15 cellular contexts compared by ENCODE assay signal in genomic region chr13:113350065-113350937, GRCh38. TPM values are rescaled to one million over a fixed set of nuclear protein-coding genes. Genes with fewer than 3 reads are reported as not detected.
DNase-seq lines count a peak whose midpoint lies in the region; ATAC-seq, FAIRE-seq and TF ChIP-seq lines count a peak whose summit lies in the region.
"Had no signal": no experiment of that assay in that cellular context is flagged by ENCODE, and none has a peak within 500 bp of the region (broad histone marks: within the 10 kb centered on the region; RNA-seq: fewer than 3 reads in every experiment).

No MANE protein-coding gene starts in this region.

- WGBS in HepG2 (ENCODE audit: low lambda C conversion rate) = 95% methylated on average over 23 of the region's 32 CpGs
- WGBS in right lobe of liver (ENCODE audit: insufficient coverage, low coverage, low lambda C conversion rate, missing lambda C conversion rate) = 80% methylated on average over 3 of the region's 32 CpGs

- FAIRE-seq in HepG2 (lab: Jason Lieb, UNC) (no peak), keratinocyte (lab: Jason Lieb, UNC) (peak; percentile 81)

- TF ChIP-seq RAD21 in HepG2 (CRISPR knock-in tag; IDR thresholded peaks at IDR 0.05) = 0 out of 2 replicates have a peak, but pooled peaks have one; percentile 27

- H3K9ac ChIP-seq in HepG2 (ENCODE audit: insufficient read depth, low read depth, low read length) = no peak overlapping the region
- no peak overlapping the region for H3K9ac ChIP-seq in keratinocyte (ENCODE audit: control insufficient read depth, extremely low read depth, insufficient read depth, low read length)

- 0 out of 2 replicates have a peak, but pooled peaks cover 4% of the 10 kb centered on the region for H4K20me1 ChIP-seq in HepG2 (ENCODE audit: insufficient read depth, low read length)
- no peaks in the 10 kb centered on the region for H4K20me1 ChIP-seq in keratinocyte (ENCODE audit: control insufficient read depth, extremely low read depth, insufficient read depth, low read length)

- TF ChIP-seq EP300 in HepG2 (IDR thresholded peaks at IDR 0.05; ENCODE audit: low read depth in 2 of 2, low read length in 2 of 2) = no peak
- no peak for TF ChIP-seq EP300 in HepG2 (CRISPR knock-in tag; IDR thresholded peaks at IDR 0.05; ENCODE audit: borderline replicate concordance)

- peaks cover 23 to 60% of the 10 kb centered on the region in 2 experiments for H3K36me3 ChIP-seq in HepG2 (replicated peaks in 1 of 2; ENCODE audit: control insufficient read depth in 1 of 2, insufficient read depth in 2 of 2, low read length in 2 of 2)
- peaks cover 0 to 59% (median 1%) of the 10 kb centered on the region in 4 donors for H3K36me3 ChIP-seq in right lobe of liver
- peaks cover 2 to 4% of the 10 kb centered on the region in 2 experiments for H3K36me3 ChIP-seq in keratinocyte (ENCODE audit: control insufficient read depth in 2 of 2, extremely low read depth in 1 of 2, insufficient read depth in 2 of 2, low read length in 2 of 2)

- H3K9me3 ChIP-seq in HepG2 (ENCODE audit: low read length) = no peaks in the 10 kb centered on the region
- H3K9me3 ChIP-seq in right lobe of liver = no peaks in the 10 kb centered on the region
- H3K9me3 ChIP-seq in keratinocyte (ENCODE audit: control insufficient read depth, low read depth, low read length) = peaks cover 2% of the 10 kb centered on the region
- H3K9me3 ChIP-seq: gastroesophageal sphincter had no signal

- no peaks in the 10 kb centered on the region for H3K9me1 ChIP-seq in keratinocyte (ENCODE audit: control insufficient read depth, extremely low read depth, insufficient read depth, low read length)

- DNase-seq in HepG2 (ENCODE audit: low spot score) (peak; percentile 20), right lobe of liver (no peak), RPMI8226 (peak; percentile 34), keratinocyte (ENCODE audit: low read depth, low spot score) (peak; percentile 68), HuH-7 (ENCODE audit: low spot score) (no peak), NCI-H146 treated with DMSO at 0.1 percent for 48 hours (lab: John Stamatoyannopoulos, UW; ENCODE audit: unreplicated experiment) (no peak)
- no peak for DNase-seq in activated naive CD4-positive, alpha-beta T cell treated with anti-CD3 and anti-CD28 coated beads, Interleukin-2, amount 50 U/mL, for 16 hours
- DNase-seq: activated CD4-positive, alpha-beta T cell treated with anti-CD3 and anti-CD28 coated beads, Interleukin-2, amount 50 U/mL, for 1 hour; effector memory CD4-positive, alpha-beta T cell; NCI-H2029; stomach had no signal

- H3K27ac ChIP-seq in HepG2 (ENCODE audit: extremely low read length, insufficient read depth, low read length) (no peak overlapping the region), right lobe of liver (no peak overlapping the region), keratinocyte (ENCODE audit: control insufficient read depth, insufficient read depth, low read length) (no peak overlapping the region)
- H3K27ac ChIP-seq: gastroesophageal sphincter, stomach had no signal

- H3K4me2 ChIP-seq in HepG2 (ENCODE audit: low read depth, low read length) (no peak overlapping the region), keratinocyte (ENCODE audit: control insufficient read depth, extremely low read depth, insufficient read depth, low read depth, low read length) (peak overlapping the region; percentile 51)

- TF ChIP-seq POLR2A in HepG2 (IDR thresholded peaks at IDR 0.05; ENCODE audit: insufficient read depth in 1 of 2, low read depth in 2 of 2, low read length in 2 of 2) (0 out of 4 replicates have a peak, but pooled peaks of 1 of the 2 experiments have one; percentile 4), right lobe of liver (IDR thresholded peaks at IDR 0.05) (no peak)

- dilution Hi-C loops in keratinocyte (cut with MboI; ENCODE audit: extremely low pct_ligation_motif_present, low sequenced_read_pairs) = no loop called here

- H3K27me3 ChIP-seq in HepG2 (ENCODE audit: control insufficient read depth in 1 of 2, insufficient read depth in 2 of 2, low read length in 2 of 2) (no peaks in the 10 kb centered on the region), right lobe of liver (no peaks in the 10 kb centered on the region), keratinocyte (ENCODE audit: control insufficient read depth, extremely low read depth, insufficient read depth, low read length) (no peaks in the 10 kb centered on the region)
- H3K27me3 ChIP-seq: gastroesophageal sphincter, stomach had no signal

- no TSS peak for BruUV-seq in HepG2 (replicated peaks; lab: Mats Ljungman, UMichigan)

- ATAC-seq in HepG2 (peak; percentile 63), right lobe of liver (no peak), GM18870 (IDR thresholded peaks at IDR 0.05; ENCODE audit: unreplicated experiment) (no peak)
- ATAC-seq: gastroesophageal sphincter had no signal

- in situ Hi-C loops in HepG2 (cut with HindIII; ENCODE audit: extremely low pct_ligation_motif_present, low pct_unique_long_range_greater_than_20kb) = no loop called here

- H3K4me3 ChIP-seq in HepG2 (replicated peaks in 1 of 3; ENCODE audit: insufficient read depth in 1 of 3, low read depth in 2 of 3, low read length in 3 of 3) (no peak overlapping the region), right lobe of liver (no peak overlapping the region), keratinocyte (ENCODE audit: control insufficient read depth in 2 of 3, extremely low read depth in 1 of 3, insufficient read depth in 2 of 3, low read depth in 1 of 3, low read length in 3 of 3) (no peak overlapping the region)
- H3K4me3 ChIP-seq: gastroesophageal sphincter, stomach had no signal

- TF ChIP-seq CTCF in HepG2 (CRISPR knock-in tag; IDR thresholded peaks at IDR 0.05) = peak; percentile 36; the same call in 1 of the 2 replicates
- TF ChIP-seq CTCF in right lobe of liver (IDR thresholded peaks at IDR 0.05) = no peak
- TF ChIP-seq CTCF in keratinocyte (optimal IDR thresholded peaks at IDR 0.05 in 1 of 3, IDR thresholded peaks at IDR 0.05 in 1 of 3, conservative IDR thresholded peaks at IDR 0.05 in 1 of 3; ENCODE audit: extremely low read depth in 1 of 3, insufficient read depth in 2 of 3, low read length in 3 of 3) = peak in 2 of 3 experiments; percentile 44 to 62

- no peak overlapping the region for H2AFZ ChIP-seq in HepG2 (ENCODE audit: low read length)
- peak overlapping the region; percentile 71 for H2AFZ ChIP-seq in keratinocyte (ENCODE audit: control insufficient read depth, low read length)

- POLR2A ChIA-PET in HepG2 (lab: Yijun Ruan, JAX) = interaction anchor here (0.9 kb wide), 1 partner anchor 46 kb away, joined by 3 read pairs; no protein-coding TSS in a partner anchor

- no peaks in the 10 kb centered on the region for H3K4me1 ChIP-seq in HepG2 (ENCODE audit: insufficient read depth, low read length)
- no peaks in the 10 kb centered on the region for H3K4me1 ChIP-seq in right lobe of liver
- H3K4me1 ChIP-seq in keratinocyte (ENCODE audit: control insufficient read depth, extremely low read depth, insufficient read depth, low read length) = peaks cover 10% of the 10 kb centered on the region
- H3K4me1 ChIP-seq: gastroesophageal sphincter, stomach had no signal

- intact Hi-C loops in HepG2 (cut with micrococcal nuclease; ENCODE audit: unreplicated experiment) = no loop called here
- intact Hi-C loops in right lobe of liver (cut with DNase I) = no loop called here

- CTCF ChIA-PET in HepG2 (lab: Yijun Ruan, JAX; ENCODE audit: low intra/inter-chr PET ratio, low total read pairs) = interaction anchor here (1.2 kb wide), 1 partner anchor 43 kb away, joined by 4 read pairs; no protein-coding TSS in a partner anchor

- H3K79me2 ChIP-seq in HepG2 (ENCODE audit: insufficient read depth, low read length) (no peaks in the 10 kb centered on the region), keratinocyte (ENCODE audit: control insufficient read depth, insufficient read depth, low read length) (no peaks in the 10 kb centered on the region)

RNA-seq across cellular contexts. Expression of gene GRTP1, which starts 13.6 kb away (rescaled TPM):
- total RNA-seq in HepG2 (2016; rRNA removed; fragmentation: Illumina TruSeq; extraction: Trizol) (30.3 and 30.8 TPM in 2 replicates), right lobe of liver (10 to 100 TPM; 18.5 to 41.3 (median 30.8) TPM)
- total RNA-seq in HepG2 (2016; cell fraction: cytosol; rRNA removed; fragmentation: Illumina TruSeq; extraction: Trizol; ENCODE audit: low read depth) = 17.7 and 18.0 TPM in 2 replicates
- total RNA-seq in HepG2 (2016; cell fraction: insoluble cytoplasmic fraction; rRNA removed; fragmentation: Illumina TruSeq; extraction: Trizol) = 26.5 and 33.7 TPM in 2 replicates
- 27.8 and 29.0 TPM in 2 replicates for total RNA-seq in HepG2 (2016; cell fraction: membrane; rRNA removed; fragmentation: Illumina TruSeq; extraction: Trizol)
- total RNA-seq in HepG2 (2016; cell fraction: nucleus; rRNA removed; fragmentation: Illumina TruSeq; extraction: Trizol) = 23.1 and 27.9 TPM in 2 replicates
- polyA plus RNA-seq in HepG2 (2011; rRNA removed) (40.5 and 40.6 TPM in 2 replicates), keratinocyte (2.8 to 5.2 TPM (median 2.8 TPM) in 3 replicates)
- polyA plus RNA-seq in HepG2 (2011; cell fraction: cytosol; rRNA removed) = 37.5 and 37.6 TPM in 2 replicates
- polyA plus RNA-seq in HepG2 (2011; cell fraction: nucleus; rRNA removed) = 59.1 and 60.0 TPM in 2 replicates
- 34.3 and 37.7 TPM in 2 replicates for polyA plus RNA-seq in HepG2 (2012)
- polyA plus RNA-seq in HepG2 (2016; cell fraction: cytosol; fragmentation: Illumina TruSeq; extraction: Trizol; ENCODE audit: low read depth) = 20.4 and 24.5 TPM in 2 replicates
- 35.9 and 37.1 TPM in 2 replicates for polyA plus RNA-seq in HepG2 (2016; cell fraction: insoluble cytoplasmic fraction; fragmentation: Illumina TruSeq; extraction: Trizol; ENCODE audit: low read depth)
- 24.9 and 27.8 TPM in 2 replicates for polyA plus RNA-seq in HepG2 (2016; cell fraction: membrane; fragmentation: Illumina TruSeq; extraction: Trizol; ENCODE audit: low read depth)
- polyA plus RNA-seq in HepG2 (2016; cell fraction: nucleus; fragmentation: Illumina TruSeq; extraction: Trizol; ENCODE audit: insufficient read depth, low read depth) = 54.4 and 56.0 TPM in 2 replicates
- polyA minus RNA-seq in HepG2 (2011; rRNA and poly(A)+ RNA removed; ENCODE audit: low replicate concordance) = 6.8 and 20.0 TPM in 2 replicates
- polyA minus RNA-seq in HepG2 (2011; cell fraction: cytosol; rRNA and poly(A)+ RNA removed) = 21.8 and 23.7 TPM in 2 replicates
- polyA minus RNA-seq in HepG2 (2011; cell fraction: nucleus; rRNA and poly(A)+ RNA removed) = 23.2 and 26.8 TPM in 2 replicates
- polyA plus RNA-seq in keratinocyte (2011; ENCODE audit: low read depth) = 2.2 TPM
- 2.8 and 2.9 TPM in 2 replicates for polyA plus RNA-seq in keratinocyte (2011; cell fraction: cytosol; rRNA removed)
- polyA plus RNA-seq in keratinocyte (2011; cell fraction: nucleus; rRNA removed) = 3.6 and 5.5 TPM in 2 replicates
- polyA plus RNA-seq in keratinocyte (2012; ENCODE audit: low replicate concordance) = 4.0 and 5.8 TPM in 2 replicates
- 0.96 to 3.3 TPM (median 1.8 TPM) in 3 replicates for polyA minus RNA-seq in keratinocyte
- 2.9 TPM for polyA minus RNA-seq in keratinocyte (2011; cell fraction: cytosol; rRNA and poly(A)+ RNA removed)
- 1.2 and 1.9 TPM in 2 replicates for polyA minus RNA-seq in keratinocyte (2011; cell fraction: nucleus; rRNA and poly(A)+ RNA removed)
- total RNA-seq: activated T-helper 2 cell treated with anti-CD3 and anti-CD28 coated beads, Interferon-gamma antibody, Interleukin-2, Interleukin-4, amounts not matched to agents 10 μg/mL and 5 μg/mL and 100 μg/mL, durations not matched to agents 14 hours and 24 hours and 36 hours had no signal
- polyA plus RNA-seq: IgD-negative memory B cell had no signal

RNA-seq across cellular contexts. Expression of gene LAMP1, which starts 53.3 kb away (rescaled TPM):
- total RNA-seq in HepG2 (2016; rRNA removed; fragmentation: Illumina TruSeq; extraction: Trizol) (33.2 and 112 TPM in 2 replicates), right lobe of liver (100 to 1,000 TPM; 154 to 233 (median 197) TPM)
- total RNA-seq in HepG2 (2016; cell fraction: cytosol; rRNA removed; fragmentation: Illumina TruSeq; extraction: Trizol; ENCODE audit: low read depth) = 10.9 and 12.4 TPM in 2 replicates
- 28.0 and 117 TPM in 2 replicates for total RNA-seq in HepG2 (2016; cell fraction: insoluble cytoplasmic fraction; rRNA removed; fragmentation: Illumina TruSeq; extraction: Trizol)
- 16.4 and 16.7 TPM in 2 replicates for total RNA-seq in HepG2 (2016; cell fraction: membrane; rRNA removed; fragmentation: Illumina TruSeq; extraction: Trizol)
- total RNA-seq in HepG2 (2016; cell fraction: nucleus; rRNA removed; fragmentation: Illumina TruSeq; extraction: Trizol) = 71.7 and 83.9 TPM in 2 replicates
- polyA plus RNA-seq in HepG2 (2011; rRNA removed) (103 TPM in 2 replicates), keratinocyte (202 to 251 TPM (median 232 TPM) in 3 replicates)
- polyA plus RNA-seq in HepG2 (2011; cell fraction: cytosol; rRNA removed) = 54.8 and 61.5 TPM in 2 replicates
- 64.5 and 68.1 TPM in 2 replicates for polyA plus RNA-seq in HepG2 (2011; cell fraction: nucleus; rRNA removed)
- polyA plus RNA-seq in HepG2 (2012) = 94.8 and 95.4 TPM in 2 replicates
- 8.2 and 8.9 TPM in 2 replicates for polyA plus RNA-seq in HepG2 (2016; cell fraction: cytosol; fragmentation: Illumina TruSeq; extraction: Trizol; ENCODE audit: low read depth)
- polyA plus RNA-seq in HepG2 (2016; cell fraction: insoluble cytoplasmic fraction; fragmentation: Illumina TruSeq; extraction: Trizol; ENCODE audit: low read depth) = 42.2 and 53.5 TPM in 2 replicates
- polyA plus RNA-seq in HepG2 (2016; cell fraction: membrane; fragmentation: Illumina TruSeq; extraction: Trizol; ENCODE audit: low read depth) = 14.6 and 17.0 TPM in 2 replicates
- polyA plus RNA-seq in HepG2 (2016; cell fraction: nucleus; fragmentation: Illumina TruSeq; extraction: Trizol; ENCODE audit: insufficient read depth, low read depth) = 165 and 182 TPM in 2 replicates
- polyA minus RNA-seq in HepG2 (2011; rRNA and poly(A)+ RNA removed; ENCODE audit: low replicate concordance) = 78.2 and 92.0 TPM in 2 replicates
- polyA minus RNA-seq in HepG2 (2011; cell fraction: cytosol; rRNA and poly(A)+ RNA removed) = 54.9 and 61.7 TPM in 2 replicates
- polyA minus RNA-seq in HepG2 (2011; cell fraction: nucleus; rRNA and poly(A)+ RNA removed) = 25.2 and 25.9 TPM in 2 replicates
- 126 TPM for polyA plus RNA-seq in keratinocyte (2011; ENCODE audit: low read depth)
- polyA plus RNA-seq in keratinocyte (2011; cell fraction: cytosol; rRNA removed) = 129 and 132 TPM in 2 replicates
- polyA plus RNA-seq in keratinocyte (2011; cell fraction: nucleus; rRNA removed) = 514 and 524 TPM in 2 replicates
- polyA plus RNA-seq in keratinocyte (2012; ENCODE audit: low replicate concordance) = 268 and 311 TPM in 2 replicates
- 111 to 194 TPM (median 170 TPM) in 3 replicates for polyA minus RNA-seq in keratinocyte
- polyA minus RNA-seq in keratinocyte (2011; cell fraction: cytosol; rRNA and poly(A)+ RNA removed) = 175 TPM
- polyA minus RNA-seq in keratinocyte (2011; cell fraction: nucleus; rRNA and poly(A)+ RNA removed) = 272 and 353 TPM in 2 replicates

Comparison
In these comparisons a context has a peak if more than half of its experiments do, and no peak if none do; other contexts are left out.
1. DNase-seq: peak in HepG2 (single experiment), RPMI8226 (single experiment) and keratinocyte (single experiment); none in right lobe of liver (0 of 3), HuH-7 (single experiment), activated naive CD4-positive, alpha-beta T cell treated with anti-CD3 and anti-CD28 coated beads, Interleukin-2, amount 50 U/mL, for 16 hours (single experiment) and NCI-H146 treated with DMSO at 0.1 percent for 48 hours (single experiment).
2. CTCF ChIP-seq: peak in HepG2 (single experiment) and keratinocyte (2 of 3); none in right lobe of liver (0 of 4).